Comparison of ENCODE assay signal across 8 cellular contexts in genomic region chr1:207454046-207454964, GRCh38. TPM values are rescaled to one million over a fixed set of nuclear protein-coding genes. Genes with fewer than 3 reads are reported as not detected.
A peak's percentile ranks its signal among the peaks of the same experiment; 100 is the strongest.
DNase-seq lines count a peak whose midpoint lies in the region; ATAC-seq and TF ChIP-seq lines count a peak whose summit lies in the region.

TSS of gene CR2 (plus strand) at chr1:207454328. CDS start at chr1:207454419, 91 bp downstream.

- H3K4me3 Mint-ChIP-seq in T-cell (peak within 1 kb of the TSS in 2 of 3 donors; percentile 70 to 72), MCF 10A (ENCODE audit: unreplicated experiment) (peak within 1 kb of the TSS; percentile 39)

- no TSS peak for BruUV-seq in MCF 10A (replicated peaks; lab: Mats Ljungman, UMichigan)

- H3K4me1 Mint-ChIP-seq in T-cell (peaks cover 2 to 16% (median 16%) of the 10 kb centered on the region in 3 donors), MCF 10A (ENCODE audit: insufficient read depth, unreplicated experiment) (no peaks in the 10 kb centered on the region)

- H3K36me3 Mint-ChIP-seq in T-cell: no peaks in the 10 kb centered on the region
- no peaks in the 10 kb centered on the region for H3K36me3 Mint-ChIP-seq in MCF 10A (ENCODE audit: insufficient read depth, unreplicated experiment)

- ATAC-seq in HG03432 (IDR thresholded peaks at IDR 0.05; ENCODE audit: unreplicated experiment) (peak; percentile 86), T-cell (replicated peaks in 1 of 4) (peak; percentile 63 to 74 (median 71))

- CTCF ChIA-PET in T-cell (lab: Charles Lee) (interaction anchor here in 1 of 2 donors (0.7 to 2.0 kb wide), 3 partner anchors 45 to 400 kb away, joined by 3 to 8 read pairs (median 5); no protein-coding TSS in a partner anchor), MCF 10A (lab: Yijun Ruan, JAX) (interaction anchor here (0.5 to 2.0 kb wide), 10 partner anchors 9 to 1539 kb away, joined by 3 to 7 read pairs (median 3); no protein-coding TSS in a partner anchor)

- H3K27me3 Mint-ChIP-seq in T-cell: peaks cover 11 to 30% of the 10 kb centered on the region in 2 donors
- peaks cover 49% of the 10 kb centered on the region for H3K27me3 Mint-ChIP-seq in MCF 10A (ENCODE audit: insufficient read depth, unreplicated experiment)

- intact Hi-C loops in MCF 10A (cut with micrococcal nuclease): no loop called here

- POLR2A ChIA-PET in T-cell (lab: Charles Lee): no interaction called here
- POLR2A ChIA-PET in MCF 10A (lab: Yijun Ruan, JAX): interaction anchor here (0.9 to 1.6 kb wide), 4 partner anchors 9 to 132 kb away, joined by 3 to 6 read pairs (median 4); no protein-coding TSS in a partner anchor

- TF ChIP-seq CTCF in MCF 10A (IDR thresholded peaks at IDR 0.05; ENCODE audit: unreplicated experiment): no peak

- H3K27ac Mint-ChIP-seq in T-cell (peak within 1 kb of the TSS; percentile 9 to 59), MCF 10A (ENCODE audit: low read depth, unreplicated experiment) (no peak within 1 kb of the TSS)

- no peaks in the 10 kb centered on the region for H3K9me3 Mint-ChIP-seq in T-cell
- H3K9me3 Mint-ChIP-seq in MCF 10A (ENCODE audit: unreplicated experiment): no peaks in the 10 kb centered on the region

- DNase-seq in CD1c-positive myeloid dendritic cell (ENCODE audit: extremely low spot score): peak; percentile 43
- DNase-seq in GM19238 (ENCODE audit: insufficient read length, low spot score): peak; percentile 25
- peak in 31 of 34 experiments; percentile 8 to 55 (median 28) for DNase-seq in T-cell
- peak; percentile 72 for DNase-seq in MCF 10A (ENCODE audit: unreplicated experiment)
- DNase-seq in left kidney (ENCODE audit: low read depth, low spot score): peak; percentile 82
- peak; percentile 55 for DNase-seq in stimulated activated CD4-positive, alpha-beta T cell treated with anti-CD3 and anti-CD28 coated beads, Interleukin-4, amount 100 ng/mL, for 1 hour
- no peak for DNase-seq in Kasumi-1 (lab: John Stamatoyannopoulos, UW)

RNA-seq across cellular contexts. Expression of gene CR2, which starts in this region (rescaled TPM):
- total RNA-seq in T-cell (1 to 10 TPM; 1.4 to 4.6 (median 2.1) TPM), MCF 10A (2022) (not detected in 2 replicates)

Comparison
In these comparisons a context has a peak if more than half of its experiments do, and no peak if none do; other contexts are left out.
1. Peak in DNase-seq in MCF 10A; RNA of the gene not detected or under 1 TPM.
2. DNase-seq: peak in CD1c-positive myeloid dendritic cell (single experiment), GM19238 (single experiment), T-cell (31 of 34), left kidney (single experiment) and stimulated activated CD4-positive, alpha-beta T cell treated with anti-CD3 and anti-CD28 coated beads, Interleukin-4, amount 100 ng/mL, for 1 hour (single experiment); none in Kasumi-1 (0 of 2).